In genomic region chr2:206154197-206154596, GRCh38 we compare ENCODE assay signal across 8 cellular contexts. TPM values are rescaled to one million over a fixed set of nuclear protein-coding genes. Genes with fewer than 3 reads are reported as not detected.
DNase-seq lines count a peak whose midpoint lies in the region; ATAC-seq and TF ChIP-seq lines count a peak whose summit lies in the region.

No MANE protein-coding gene starts in this region.

- H3K27me3 Mint-ChIP-seq in naive thymus-derived CD8-positive, alpha-beta T cell: no peaks in the 10 kb centered on the region

- peaks cover 2 to 38% (median 23%) of the 10 kb centered on the region in 4 donors for H3K4me1 ChIP-seq in liver (ENCODE audit: control insufficient read depth in 4 of 4, insufficient read depth in 4 of 4, low read length in 3 of 4)
- no peaks in the 10 kb centered on the region for H3K4me1 ChIP-seq in uterus

- H3K9me3 ChIP-seq in liver (ENCODE audit: control insufficient read depth in 4 of 4, low read length in 3 of 4) (no peaks in the 10 kb centered on the region), uterus (no peaks in the 10 kb centered on the region)

- no peak overlapping the region for H3K9ac ChIP-seq in liver (ENCODE audit: low read depth in 1 of 2, low read length in 2 of 2)

- WGBS in liver: 44% methylated on average over 3 of the region's 3 CpGs

- H3K4me1 Mint-ChIP-seq in naive thymus-derived CD8-positive, alpha-beta T cell: peaks cover 22 to 55% (median 42%) of the 10 kb centered on the region in 4 donors

- H3K36me3 ChIP-seq in liver (ENCODE audit: control insufficient read depth in 4 of 4, insufficient read depth in 3 of 4, low read depth in 1 of 4, low read length in 3 of 4): peaks cover 0 to 9% (median 0%) of the 10 kb centered on the region in 4 donors
- H3K36me3 ChIP-seq in uterus: no peaks in the 10 kb centered on the region

- peaks cover 0 to 41% (median 2%) of the 10 kb centered on the region in 3 donors for H3K36me3 Mint-ChIP-seq in naive thymus-derived CD8-positive, alpha-beta T cell

- peak; percentile 47 for DNase-seq in OCI-M1 (lab: John Stamatoyannopoulos, UW)
- no peak for DNase-seq in uterus
- no peak for DNase-seq in naive thymus-derived CD8-positive, alpha-beta T cell
- no peak for DNase-seq in stimulated activated CD4-positive, alpha-beta T cell treated with anti-CD3 and anti-CD28 coated beads, Interleukin-15, amount 100 ng/mL, for 24 hours

- H3K4me3 ChIP-seq in GM12875 (ENCODE audit: low read depth, low read length) (no peak overlapping the region), liver (ENCODE audit: low read depth in 1 of 3, low read length in 3 of 3) (no peak overlapping the region), uterus (no peak overlapping the region)

- intact Hi-C loops in uterus (cut with DNase I; ENCODE audit: low total_unique reads): no loop called here

- no peak overlapping the region for H3K4me3 Mint-ChIP-seq in naive thymus-derived CD8-positive, alpha-beta T cell

- peak; percentile 64 to 70 for TF ChIP-seq RAD21 in liver (IDR thresholded peaks at IDR 0.05)

- H3K9me3 Mint-ChIP-seq in naive thymus-derived CD8-positive, alpha-beta T cell: no peaks in the 10 kb centered on the region

- H3K27me3 ChIP-seq in liver (ENCODE audit: control insufficient read depth in 4 of 4, insufficient read depth in 4 of 4, low read length in 3 of 4) (no peaks in the 10 kb centered on the region), uterus (no peaks in the 10 kb centered on the region)

- peak; percentile 29; the same call in 1 of the 2 replicates for TF ChIP-seq CTCF in GM12875 (IDR thresholded peaks at IDR 0.05; ENCODE audit: borderline replicate concordance, insufficient read depth, low read depth, low read length)
- TF ChIP-seq CTCF in liver (IDR thresholded peaks at IDR 0.05; ENCODE audit: low read depth, low read length, missing input control): peak; percentile 34
- TF ChIP-seq CTCF in uterus (IDR thresholded peaks at IDR 0.05): no peak

- no peak for TF ChIP-seq POLR2A in uterus (IDR thresholded peaks at IDR 0.05)

- H3K27ac Mint-ChIP-seq in naive thymus-derived CD8-positive, alpha-beta T cell: no peak overlapping the region

- H3K27ac ChIP-seq in liver (ENCODE audit: low read depth in 1 of 2, low read length in 2 of 2) (no peak overlapping the region), uterus (no peak overlapping the region)

- POLR2A ChIA-PET in naive thymus-derived CD8-positive, alpha-beta T cell (lab: Charles Lee): no interaction called here

- peak; percentile 45 for ATAC-seq in HG02798 (IDR thresholded peaks at IDR 0.05; ENCODE audit: poor library complexity, unreplicated experiment)
- ATAC-seq in GM19328 (IDR thresholded peaks at IDR 0.05; ENCODE audit: unreplicated experiment): no peak
- ATAC-seq in naive thymus-derived CD8-positive, alpha-beta T cell: no peak

TF ChIP-seq in liver, 16 proteins besides CTCF, POLR2A, EP300 and RAD21:
- TF ChIP-seq SP1 (IDR thresholded peaks at IDR 0.05): no peak
- no peak for TF ChIP-seq RXRA (IDR thresholded peaks at IDR 0.05)
- TF ChIP-seq EGR1 (IDR thresholded peaks at IDR 0.05; ENCODE audit: low read depth in 2 of 2): no peak
- TF ChIP-seq HNF4A (conservative IDR thresholded peaks at IDR 0.05): peak in 1 of 2 donors; percentile 30

RNA-seq across cellular contexts. Expression of gene NDUFS1, which starts 5.0 kb away (rescaled TPM):
- total RNA-seq in liver (100 to 1,000 TPM in 1 of 2 donors, 10 to 100 TPM in 1; 80.7 to 167 TPM), uterus (100 to 1,000 TPM in 1 of 4 donors, 10 to 100 TPM in 3; 25.6 to 164 (median 56.6) TPM)
- 10 to 100 TPM; 39.7 to 85.7 TPM for polyA plus RNA-seq in liver
- total RNA-seq in naive thymus-derived CD8-positive, alpha-beta T cell: 10 to 100 TPM; 65.5 to 69.9 TPM
- 10 to 100 TPM; 34.3 to 45.9 (median 45.3) TPM for polyA plus RNA-seq in naive thymus-derived CD8-positive, alpha-beta T cell

RNA-seq across cellular contexts. Expression of gene EEF1B2, which starts 5.5 kb away (rescaled TPM):
- 100 to 1,000 TPM; 143 to 328 TPM for total RNA-seq in liver
- 100 to 1,000 TPM; 186 to 365 TPM for polyA plus RNA-seq in liver
- total RNA-seq in uterus: 100 to 1,000 TPM; 267 to 794 (median 564) TPM
- 1,000 to 10,000 TPM; 1,094 to 1,110 TPM for total RNA-seq in naive thymus-derived CD8-positive, alpha-beta T cell
- polyA plus RNA-seq in naive thymus-derived CD8-positive, alpha-beta T cell: 1,000 to 10,000 TPM; 1,324 to 1,693 (median 1,438) TPM

Comparison
In these comparisons a context has a peak if more than half of its experiments do, and no peak if none do; other contexts are left out.
1. CTCF ChIP-seq: peak in GM12875 (single experiment) and liver (single experiment); none in uterus (0 of 4).